Comparison of ENCODE assay signal across 21 cellular contexts in the genomic region with DNA sequence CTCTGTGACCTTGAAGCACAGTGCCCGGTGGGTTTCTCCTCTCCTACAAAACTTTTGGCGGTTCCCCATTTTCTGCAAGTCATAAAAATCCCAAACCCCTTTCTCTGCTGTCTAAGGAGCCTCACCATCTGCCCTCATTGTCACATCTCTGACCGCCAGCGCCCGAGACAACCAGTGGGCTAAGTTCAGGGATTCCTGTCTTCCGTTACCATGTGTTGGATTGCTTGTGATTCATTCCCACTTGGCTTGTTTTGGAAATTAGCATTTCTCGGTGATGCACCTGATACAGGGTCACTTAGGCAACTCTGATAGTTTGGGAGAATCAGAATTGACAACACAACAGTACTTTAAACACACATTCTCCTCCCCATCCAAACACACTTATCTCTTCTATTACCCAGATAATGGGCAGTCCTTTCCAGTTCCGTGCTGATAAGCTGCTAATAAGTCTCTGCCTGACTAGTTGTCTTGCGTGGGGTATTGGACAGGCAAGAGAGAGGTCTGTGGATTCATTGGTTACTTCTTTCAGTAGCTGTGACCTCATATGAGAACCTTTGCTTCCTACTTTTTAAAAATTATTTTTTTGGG.
DNase-seq lines count a peak whose midpoint lies in the region; FAIRE-seq and TF ChIP-seq lines count a peak whose summit lies in the region.
"Had no signal": no experiment of that assay in that cellular context is flagged by ENCODE, and none has a peak within 500 bp of the region (broad histone marks: within the 10 kb centered on the region; RNA-seq: fewer than 3 reads in every experiment).

No MANE protein-coding gene starts in this region.

- no peak for TF ChIP-seq EP300 in H1 (IDR thresholded peaks at IDR 0.05; ENCODE audit: borderline replicate concordance in 1 of 2, low read depth in 2 of 2, low read length in 2 of 2)

- H2BK20ac ChIP-seq in H1 (ENCODE audit: low read length) = 0 out of 2 replicates have a peak overlapping the region, but pooled peaks have one; percentile 52

- no peaks in the 10 kb centered on the region for H4K20me1 ChIP-seq in H1 (replicated peaks in 1 of 2; ENCODE audit: control insufficient read depth in 1 of 2, insufficient read depth in 2 of 2, low read length in 2 of 2)

- H2AFZ ChIP-seq in H1 (ENCODE audit: low read length) = no peak overlapping the region
- no peak overlapping the region for H2AFZ ChIP-seq in neuronal stem cell (ENCODE audit: low read length)

- H3K9me3 ChIP-seq in H1 (ENCODE audit: insufficient read depth in 2 of 2, low read depth in 1 of 2, low read length in 1 of 2) = no peaks in the 10 kb centered on the region
- no peaks in the 10 kb centered on the region for H3K9me3 ChIP-seq in neuronal stem cell (replicated peaks in 1 of 2; ENCODE audit: control insufficient read depth in 2 of 2, insufficient read depth in 1 of 2, low read depth in 1 of 2, low read length in 2 of 2)
- H3K9me3 ChIP-seq: BE2C had no signal

- H4K91ac ChIP-seq in H1 (replicated peaks; ENCODE audit: insufficient read length, low read length) (no peak overlapping the region), neuronal stem cell (ENCODE audit: low read depth, low read length, poor library complexity) (no peak overlapping the region)

- 95% methylated on average over 9 of the region's 9 CpGs; no CpG with 5 or more reads in 1 of the 2 experiments for WGBS in H1 (ENCODE audit: extremely low coverage in 1 of 2, insufficient coverage in 1 of 2, insufficient read length in 1 of 2, insufficient replicate concordance in 2 of 2, low coverage in 1 of 2, low lambda C conversion rate in 2 of 2, missing lambda C conversion rate in 1 of 2), 2 experiments
- no CpG with 5 or more reads among the region's 9 CpGs for WGBS in neuronal stem cell (ENCODE audit: extremely low coverage in 2 of 2, insufficient read length in 2 of 2, insufficient replicate concordance in 1 of 2), 2 donors

- no peak for FAIRE-seq in H1 (lab: Jason Lieb, UNC)
- FAIRE-seq: A204.1, GM12878, H54 had no signal

- H2BK12ac ChIP-seq in H1 (ENCODE audit: low read depth, low read length) (no peak overlapping the region), neuronal stem cell (ENCODE audit: low read length) (no peak overlapping the region)

- no peak overlapping the region for H3K56ac ChIP-seq in H1 (replicated peaks; ENCODE audit: insufficient read length, low read depth, low read length)

- H3K9ac ChIP-seq in H1 (replicated peaks in 1 of 4; ENCODE audit: extremely low read depth in 1 of 4, low read depth in 3 of 4, low read length in 3 of 4) (no peak overlapping the region), neuronal stem cell (ENCODE audit: low read depth, low read length, poor library complexity) (no peak overlapping the region)

- POLR2A ChIA-PET in H1 (lab: Charles Lee; ENCODE audit: partially characterized antibody) = no interaction called here

- H3K27ac ChIP-seq in H1 (ENCODE audit: low read depth, low read length) = no peak overlapping the region
- no peak overlapping the region for H3K27ac ChIP-seq in neuronal stem cell (replicated peaks; ENCODE audit: low read length)
- H3K27ac ChIP-seq: HL-60 had no signal

- H3K23me2 ChIP-seq in H1 (ENCODE audit: low read depth, low read length) = no peaks in the 10 kb centered on the region; the same call in 1 of the 2 replicates

- H4K8ac ChIP-seq in H1 (ENCODE audit: extremely low read depth, insufficient read depth, low read length) (no peak overlapping the region), neuronal stem cell (ENCODE audit: low read depth, low read length) (no peak overlapping the region)

- H3K23ac ChIP-seq in H1 (ENCODE audit: insufficient read length) (no peak overlapping the region), neuronal stem cell (ENCODE audit: low read depth, low read length, poor library complexity) (no peak overlapping the region)

- H3K4me3 ChIP-seq in H1 (ENCODE audit: extremely low read depth in 1 of 4, insufficient read depth in 2 of 4, low read depth in 3 of 4, low read length in 4 of 4) = no peak overlapping the region
- no peak overlapping the region for H3K4me3 ChIP-seq in neuronal stem cell (ENCODE audit: low read length in 2 of 2)
- H3K4me3 ChIP-seq: GM12878 had no signal

- H3K79me1 ChIP-seq in H1 (ENCODE audit: low read depth, low read length) (no peaks in the 10 kb centered on the region), neuronal stem cell (ENCODE audit: low read depth, low read length) (no peaks in the 10 kb centered on the region)

- H3K4me2 ChIP-seq in H1 (ENCODE audit: insufficient read depth in 1 of 2, low read depth in 2 of 2, low read length in 2 of 2) (no peak overlapping the region), neuronal stem cell (ENCODE audit: insufficient read depth, low read length, poor library complexity, severe bottlenecking) (no peak overlapping the region)

- H2AK5ac ChIP-seq in H1 (ENCODE audit: low read depth, low read length) (no peak overlapping the region), neuronal stem cell (ENCODE audit: low read depth, low read length) (no peak overlapping the region)

- TF ChIP-seq RAD21 in H1 (IDR thresholded peaks at IDR 0.05 in 1 of 2, conservative IDR thresholded peaks at IDR 0.05 in 1 of 2; ENCODE audit: low read depth in 2 of 2, low read length in 2 of 2) = no peak

- no peaks in the 10 kb centered on the region for H3K79me2 ChIP-seq in H1 (ENCODE audit: control insufficient read depth in 1 of 2, insufficient read depth in 2 of 2, low read length in 2 of 2)

- H3K4me1 ChIP-seq in H1 (replicated peaks in 1 of 4; ENCODE audit: control insufficient read depth in 3 of 4, insufficient read depth in 4 of 4, low read length in 3 of 4) = no peaks in the 10 kb centered on the region; a peak in 1 of 7 replicates
- no peaks in the 10 kb centered on the region for H3K4me1 ChIP-seq in neuronal stem cell (ENCODE audit: control insufficient read depth in 2 of 2, insufficient read depth in 1 of 2, low read depth in 1 of 2, low read length in 2 of 2)
- H3K4me1 ChIP-seq: BE2C had no signal

- H3K27me3 ChIP-seq in H1 (replicated peaks in 1 of 4; ENCODE audit: control insufficient read depth in 3 of 4, extremely low read depth in 1 of 4, insufficient read depth in 3 of 4, low read length in 3 of 4) (no peaks in the 10 kb centered on the region), neuronal stem cell (ENCODE audit: control insufficient read depth in 3 of 3, insufficient read depth in 3 of 3, low read depth in 1 of 3, low read length in 3 of 3) (no peaks in the 10 kb centered on the region)
- H3K27me3 ChIP-seq: BE2C had no signal

- CTCF ChIA-PET in H1 (lab: Charles Lee; ENCODE audit: partially characterized antibody) = interaction anchor here (0.6 kb wide), 1 partner anchor 652 kb away, joined by 3 read pairs; no protein-coding TSS in a partner anchor

- H2BK120ac ChIP-seq in H1 (replicated peaks; ENCODE audit: low read depth, low read length) = no peak overlapping the region
- no peak overlapping the region for H2BK120ac ChIP-seq in neuronal stem cell (ENCODE audit: low read depth, low read length)

- no peak overlapping the region for H3K14ac ChIP-seq in H1 (ENCODE audit: insufficient read length)
- no peak overlapping the region for H3K14ac ChIP-seq in neuronal stem cell (ENCODE audit: low read length)

- H2BK15ac ChIP-seq in H1 (ENCODE audit: low read length) = no peak overlapping the region
- H2BK15ac ChIP-seq in neuronal stem cell (ENCODE audit: low read length) = no peak overlapping the region

- no peak for TF ChIP-seq POLR2A in H1 (IDR thresholded peaks at IDR 0.05; ENCODE audit: control extremely low read depth in 1 of 2, low read depth in 2 of 2, low read length in 2 of 2)

- no peaks in the 10 kb centered on the region for H3K36me3 ChIP-seq in H1 (ENCODE audit: control insufficient read depth in 2 of 4, insufficient read depth in 4 of 4, low read length in 3 of 4)
- H3K36me3 ChIP-seq in neuronal stem cell (replicated peaks in 1 of 2; ENCODE audit: control insufficient read depth in 2 of 2, insufficient read depth in 2 of 2, low read length in 2 of 2) = no peaks in the 10 kb centered on the region
- H3K36me3 ChIP-seq: BE2C had no signal

- no peak overlapping the region for H3K18ac ChIP-seq in H1 (ENCODE audit: extremely low read depth, low read length)
- peak overlapping the region; percentile 13 for H3K18ac ChIP-seq in neuronal stem cell (ENCODE audit: low read length)

- DNase-seq in M059J (ENCODE audit: low read depth) = peak; percentile 43
- no peak for DNase-seq in H1 (ENCODE audit: low read depth in 1 of 2, low spot score in 2 of 2)
- no peak for DNase-seq in neuronal stem cell (ENCODE audit: low spot score)
- no peak for DNase-seq in NK-92 treated with Interleukin-12 subunit alpha and Interleukin-12 subunit beta, amount 100 ng/mL, for 24 hours (lab: John Stamatoyannopoulos, UW)
- no peak for DNase-seq in activated gamma-delta T cell treated with Interleukin-2 at 50 U/mL for 16 hours
- no peak for DNase-seq in NCI-H82 (lab: John Stamatoyannopoulos, UW)
- DNase-seq: ACHN; BE2C; C1 segment of cervical spinal cord; CD4-positive, CD25-positive, alpha-beta regulatory T cell; CD8-positive, alpha-beta memory T cell; COR-L47; DMS 273 treated with DMSO at 0.1 percent for 48 hours; DMS53; DND-41; EL; HFFc6 had no signal

- H2BK5ac ChIP-seq in H1 (ENCODE audit: low read depth, low read length) = no peak overlapping the region
- H2BK5ac ChIP-seq in neuronal stem cell (ENCODE audit: low read length) = no peak overlapping the region

- TF ChIP-seq CTCF in H1 (IDR thresholded peaks at IDR 0.05; ENCODE audit: control extremely low read depth in 1 of 3, insufficient read depth in 1 of 3, low read depth in 1 of 3, low read length in 3 of 3) = no peak

- H3K4ac ChIP-seq in H1 (replicated peaks; ENCODE audit: insufficient read length, low read depth, low read length) = no peak overlapping the region
- H3K4ac ChIP-seq in neuronal stem cell (ENCODE audit: low read length) = no peak overlapping the region

- no peak overlapping the region for H4K5ac ChIP-seq in H1 (ENCODE audit: insufficient read length, low read depth, low read length)

TF ChIP-seq in H1, 55 proteins besides CTCF, POLR2A, EP300 and RAD21:
- TF ChIP-seq NRF1 (IDR thresholded peaks at IDR 0.05; ENCODE audit: low read depth, low read length) = no peak
